In the genomic region with DNA sequence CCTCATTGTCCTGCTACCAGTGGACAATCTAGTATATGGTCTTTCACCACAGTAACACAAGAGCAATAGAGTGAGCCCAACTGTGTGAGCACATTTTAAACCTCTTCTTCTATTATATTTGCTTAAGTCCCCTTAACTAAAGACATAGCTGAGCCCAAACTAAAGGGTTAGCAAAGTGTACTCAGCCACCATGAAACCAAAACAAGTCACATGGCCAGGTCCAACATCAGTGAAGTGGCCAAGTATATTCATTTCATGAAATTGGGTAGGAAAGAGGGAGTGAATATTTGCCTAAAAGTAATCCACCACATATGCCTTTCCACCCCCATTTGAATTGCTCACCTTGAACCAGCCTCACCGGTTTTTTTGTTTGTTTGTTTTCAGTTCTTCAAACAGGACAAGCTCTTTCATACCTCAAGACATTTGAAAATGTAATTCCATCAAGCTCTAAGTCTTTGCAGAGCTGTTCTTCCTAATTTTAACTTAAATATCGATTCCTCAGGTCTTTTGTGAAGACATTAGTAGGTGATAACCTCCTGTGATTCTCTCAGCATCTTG, we compare ENCODE assay signal across 31 cellular contexts.
"Had no signal": no experiment of that assay in that cellular context is flagged by ENCODE, and none has a peak within 500 bp of the region (broad histone marks: within the 10 kb centered on the region; RNA-seq: fewer than 3 reads in every experiment).

No MANE protein-coding gene starts in this region.

- H3K27me3 ChIP-seq: cardiac muscle cell, colonic mucosa, esophagus squamous epithelium, gastroesophageal sphincter had no signal

- ATAC-seq: activated CD4-positive, CD25-positive, alpha-beta regulatory T cell treated with anti-CD3 and anti-CD28 coated beads, Interleukin-2, amount 50 U/mL, for 24 hours; activated CD8-positive, alpha-beta T cell treated with anti-CD3 and anti-CD28 coated beads for 36 hours; activated T-cell treated with anti-CD3 and anti-CD28 coated beads, Interleukin-2, amount 50 U/mL, for 4 hours; activated T-helper 17 cell treated with anti-CD3 and anti-CD28 coated beads, Interleukin-2, amount 50 U/mL, for 72 hours; gastroesophageal sphincter; heart right ventricle had no signal

- FAIRE-seq: astrocyte, endometrium, endothelial cell of umbilical vein had no signal

- DNase-seq: activated B cell treated with CpG ODN at 0.5 μM for 24 hours; activated CD4-positive, alpha-beta T cell treated with anti-CD3 and anti-CD28 coated beads for 48 hours; activated CD4-positive, alpha-beta T cell treated with anti-CD3 and anti-CD28 coated beads, Interleukin-2, amount 50 U/mL, for 1 hour; activated CD4-positive, alpha-beta T cell treated with anti-CD3 and anti-CD28 coated beads, Interleukin-2, amount 50 U/mL, for 48 hours; activated CD8-positive, alpha-beta memory T cell treated with anti-CD3 and anti-CD28 coated beads for 24 hours; activated CD8-positive, alpha-beta T cell treated with anti-CD3 and anti-CD28 coated beads for 36 hours; activated effector memory CD4-positive, alpha-beta T cell treated with Interleukin-2 at 50 U/mL for 16 hours; activated gamma-delta T cell treated with Interleukin-2 at 50 U/mL for 16 hours; activated naive CD4-positive, alpha-beta T cell treated with anti-CD3 and anti-CD28 coated beads, Interleukin-2, amount 50 U/mL, for 16 hours; activated naive CD4-positive, alpha-beta T cell treated with Interleukin-2 at 50 U/mL for 16 hours; activated T-cell treated with anti-CD3 and anti-CD28 coated beads, Interleukin-2, amount 50 U/mL, for 4 hours; amniotic stem cell; anterior cingulate cortex; central memory CD4-positive, alpha-beta T cell; cerebellar nuclear complex; colonic mucosa; effector CD8-positive, alpha-beta T cell; esophagus squamous epithelium; foreskin melanocyte; heart right ventricle; T1000; WERI-Rb-1 had no signal

- H3K9me3 ChIP-seq: colonic mucosa, esophagus squamous epithelium, gastroesophageal sphincter, heart right ventricle had no signal

- H3K36me3 ChIP-seq: cardiac muscle cell, colonic mucosa, esophagus squamous epithelium, gastroesophageal sphincter, heart right ventricle, WERI-Rb-1 had no signal

- H3K27ac ChIP-seq: cardiac muscle cell, colonic mucosa, epithelial cell of prostate, esophagus squamous epithelium, gastroesophageal sphincter, heart right ventricle, hepatocyte, WERI-Rb-1 had no signal

- H2AFZ ChIP-seq: hepatocyte had no signal

- H3K4me3 ChIP-seq: cardiac muscle cell, colonic mucosa, esophagus squamous epithelium, gastroesophageal sphincter, heart right ventricle, hepatocyte had no signal

- H3K4me2 ChIP-seq: hepatocyte had no signal

- H3K4me1 ChIP-seq: colonic mucosa, esophagus squamous epithelium, gastroesophageal sphincter had no signal
